ENCODE assay signal across 2 cellular contexts in genomic region chr19:44954278-44954648, GRCh38.
TF ChIP-seq lines count a peak whose summit lies in the region.

No MANE protein-coding gene starts in this region.

TF ChIP-seq in SK-N-SH, 30 proteins besides CTCF, POLR2A, EP300 and RAD21:
- TF ChIP-seq, protein P1, sequence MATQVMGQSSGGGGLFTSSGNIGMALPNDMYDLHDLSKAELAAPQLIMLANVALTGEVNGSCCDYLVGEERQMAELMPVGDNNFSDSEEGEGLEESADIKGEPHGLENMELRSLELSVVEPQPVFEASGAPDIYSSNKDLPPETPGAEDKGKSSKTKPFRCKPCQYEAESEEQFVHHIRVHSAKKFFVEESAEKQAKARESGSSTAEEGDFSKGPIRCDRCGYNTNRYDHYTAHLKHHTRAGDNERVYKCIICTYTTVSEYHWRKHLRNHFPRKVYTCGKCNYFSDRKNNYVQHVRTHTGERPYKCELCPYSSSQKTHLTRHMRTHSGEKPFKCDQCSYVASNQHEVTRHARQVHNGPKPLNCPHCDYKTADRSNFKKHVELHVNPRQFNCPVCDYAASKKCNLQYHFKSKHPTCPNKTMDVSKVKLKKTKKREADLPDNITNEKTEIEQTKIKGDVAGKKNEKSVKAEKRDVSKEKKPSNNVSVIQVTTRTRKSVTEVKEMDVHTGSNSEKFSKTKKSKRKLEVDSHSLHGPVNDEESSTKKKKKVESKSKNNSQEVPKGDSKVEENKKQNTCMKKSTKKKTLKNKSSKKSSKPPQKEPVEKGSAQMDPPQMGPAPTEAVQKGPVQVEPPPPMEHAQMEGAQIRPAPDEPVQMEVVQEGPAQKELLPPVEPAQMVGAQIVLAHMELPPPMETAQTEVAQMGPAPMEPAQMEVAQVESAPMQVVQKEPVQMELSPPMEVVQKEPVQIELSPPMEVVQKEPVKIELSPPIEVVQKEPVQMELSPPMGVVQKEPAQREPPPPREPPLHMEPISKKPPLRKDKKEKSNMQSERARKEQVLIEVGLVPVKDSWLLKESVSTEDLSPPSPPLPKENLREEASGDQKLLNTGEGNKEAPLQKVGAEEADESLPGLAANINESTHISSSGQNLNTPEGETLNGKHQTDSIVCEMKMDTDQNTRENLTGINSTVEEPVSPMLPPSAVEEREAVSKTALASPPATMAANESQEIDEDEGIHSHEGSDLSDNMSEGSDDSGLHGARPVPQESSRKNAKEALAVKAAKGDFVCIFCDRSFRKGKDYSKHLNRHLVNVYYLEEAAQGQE (IDR thresholded peaks at IDR 0.05; ENCODE audit: low read depth, low read length): no peak
- TF ChIP-seq USF1 (IDR thresholded peaks at IDR 0.05; ENCODE audit: borderline replicate concordance, low read depth) (no peak), MXI1 (IDR thresholded peaks at IDR 0.05; ENCODE audit: low read depth, low read length) (no peak), MEF2A (IDR thresholded peaks at IDR 0.05; ENCODE audit: borderline replicate concordance, low read depth) (no peak), GABPA (IDR thresholded peaks at IDR 0.05; ENCODE audit: low read depth) (no peak), NRF1 (IDR thresholded peaks at IDR 0.05; ENCODE audit: low read depth, low read length) (no peak), SIN3A (IDR thresholded peaks at IDR 0.05; ENCODE audit: borderline replicate concordance, low read depth, low read length) (no peak), RFX5 (IDR thresholded peaks at IDR 0.05; ENCODE audit: low read length) (no peak), YY1 (IDR thresholded peaks at IDR 0.05; ENCODE audit: low read depth) (no peak), POLR2AphosphoS5 (IDR thresholded peaks at IDR 0.05; ENCODE audit: low read depth, low read length) (no peak), JUND (IDR thresholded peaks at IDR 0.05) (no peak), NFIC (IDR thresholded peaks at IDR 0.05; ENCODE audit: borderline replicate concordance) (no peak), PBX3 (IDR thresholded peaks at IDR 0.05) (no peak), FOSL2 (IDR thresholded peaks at IDR 0.05; ENCODE audit: borderline replicate concordance, low read depth) (no peak), TAF1 (IDR thresholded peaks at IDR 0.05; ENCODE audit: borderline replicate concordance, low read depth, low read length) (no peak)
- TF ChIP-seq, protein P2, sequence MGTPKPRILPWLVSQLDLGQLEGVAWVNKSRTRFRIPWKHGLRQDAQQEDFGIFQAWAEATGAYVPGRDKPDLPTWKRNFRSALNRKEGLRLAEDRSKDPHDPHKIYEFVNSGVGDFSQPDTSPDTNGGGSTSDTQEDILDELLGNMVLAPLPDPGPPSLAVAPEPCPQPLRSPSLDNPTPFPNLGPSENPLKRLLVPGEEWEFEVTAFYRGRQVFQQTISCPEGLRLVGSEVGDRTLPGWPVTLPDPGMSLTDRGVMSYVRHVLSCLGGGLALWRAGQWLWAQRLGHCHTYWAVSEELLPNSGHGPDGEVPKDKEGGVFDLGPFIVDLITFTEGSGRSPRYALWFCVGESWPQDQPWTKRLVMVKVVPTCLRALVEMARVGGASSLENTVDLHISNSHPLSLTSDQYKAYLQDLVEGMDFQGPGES (IDR thresholded peaks at IDR 0.05; ENCODE audit: low read depth, low read length): no peak
TF ChIP-seq in SK-N-SH: peak in this region for 0.

TF ChIP-seq in SK-N-SH treated with all-trans-retinoic acid at 6 μM for 48 hours, 23 proteins besides CTCF, POLR2A, EP300 and RAD21 (continued from another document):
- TF ChIP-seq, protein P3, sequence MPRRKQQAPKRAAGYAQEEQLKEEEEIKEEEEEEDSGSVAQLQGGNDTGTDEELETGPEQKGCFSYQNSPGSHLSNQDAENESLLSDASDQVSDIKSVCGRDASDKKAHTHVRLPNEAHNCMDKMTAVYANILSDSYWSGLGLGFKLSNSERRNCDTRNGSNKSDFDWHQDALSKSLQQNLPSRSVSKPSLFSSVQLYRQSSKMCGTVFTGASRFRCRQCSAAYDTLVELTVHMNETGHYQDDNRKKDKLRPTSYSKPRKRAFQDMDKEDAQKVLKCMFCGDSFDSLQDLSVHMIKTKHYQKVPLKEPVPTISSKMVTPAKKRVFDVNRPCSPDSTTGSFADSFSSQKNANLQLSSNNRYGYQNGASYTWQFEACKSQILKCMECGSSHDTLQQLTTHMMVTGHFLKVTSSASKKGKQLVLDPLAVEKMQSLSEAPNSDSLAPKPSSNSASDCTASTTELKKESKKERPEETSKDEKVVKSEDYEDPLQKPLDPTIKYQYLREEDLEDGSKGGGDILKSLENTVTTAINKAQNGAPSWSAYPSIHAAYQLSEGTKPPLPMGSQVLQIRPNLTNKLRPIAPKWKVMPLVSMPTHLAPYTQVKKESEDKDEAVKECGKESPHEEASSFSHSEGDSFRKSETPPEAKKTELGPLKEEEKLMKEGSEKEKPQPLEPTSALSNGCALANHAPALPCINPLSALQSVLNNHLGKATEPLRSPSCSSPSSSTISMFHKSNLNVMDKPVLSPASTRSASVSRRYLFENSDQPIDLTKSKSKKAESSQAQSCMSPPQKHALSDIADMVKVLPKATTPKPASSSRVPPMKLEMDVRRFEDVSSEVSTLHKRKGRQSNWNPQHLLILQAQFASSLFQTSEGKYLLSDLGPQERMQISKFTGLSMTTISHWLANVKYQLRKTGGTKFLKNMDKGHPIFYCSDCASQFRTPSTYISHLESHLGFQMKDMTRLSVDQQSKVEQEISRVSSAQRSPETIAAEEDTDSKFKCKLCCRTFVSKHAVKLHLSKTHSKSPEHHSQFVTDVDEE (CRISPR knock-in tag; IDR thresholded peaks at IDR 0.05): no peak
- TF ChIP-seq TOX (CRISPR knock-in tag; IDR thresholded peaks at IDR 0.05; ENCODE audit: borderline replicate concordance) (no peak), ZC3H10 (CRISPR knock-in tag; IDR thresholded peaks at IDR 0.05) (no peak)
TF ChIP-seq in SK-N-SH treated with all-trans-retinoic acid at 6 μM for 48 hours: peak in this region for 0.
